Comparison of ENCODE assay signal across 35 cellular contexts in the genomic region with DNA sequence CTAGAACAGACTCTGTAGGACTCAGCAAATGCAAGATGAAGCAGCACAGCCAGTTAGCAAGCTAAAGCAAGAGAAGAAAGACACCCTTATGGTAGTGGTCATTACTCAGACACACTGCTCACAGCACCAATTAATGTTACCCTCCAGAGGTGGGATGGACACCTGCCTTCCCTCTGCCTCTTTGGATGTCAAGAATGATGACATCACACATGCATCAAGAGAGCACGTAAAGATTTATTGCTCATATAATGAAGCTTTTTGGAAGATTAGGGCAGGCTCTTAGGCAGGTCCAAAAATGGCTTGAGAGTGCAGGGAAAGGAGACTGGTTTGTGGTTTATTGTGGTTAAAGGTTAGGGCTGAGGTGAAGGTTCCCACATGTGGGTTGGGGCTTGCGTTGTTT.
"Had no signal": no experiment of that assay in that cellular context is flagged by ENCODE, and none has a peak within 500 bp of the region (broad histone marks: within the 10 kb centered on the region; RNA-seq: fewer than 3 reads in every experiment).

No MANE protein-coding gene starts in this region.

- H3K9me3 ChIP-seq: adrenal gland, body of pancreas, breast epithelium had no signal

- H3K36me3 ChIP-seq: adrenal gland, brain microvascular endothelial cell, breast epithelium, cardiac muscle cell had no signal

- H3K4me3 ChIP-seq: adrenal gland, body of pancreas, breast epithelium, cardiac muscle cell had no signal

- H3K4me1 ChIP-seq: adrenal gland, body of pancreas, breast epithelium had no signal

- ATAC-seq: activated CD8-positive, alpha-beta T cell treated with anti-CD3 and anti-CD28 coated beads for 36 hours; activated naive CD4-positive, alpha-beta T cell treated with anti-CD3 and anti-CD28 coated beads, Interleukin-2, amount 50 U/mL, for 72 hours; activated T-cell treated with anti-CD3 and anti-CD28 coated beads, Interleukin-2, amount 50 U/mL, for 4 hours; activated T-cell treated with anti-CD3 and anti-CD28 coated beads, Interleukin-2, amount 50 U/mL, for 72 hours; activated T-helper 17 cell treated with anti-CD3 and anti-CD28 coated beads, Interleukin-2, amount 50 U/mL, for 72 hours; body of pancreas had no signal

- H3K27ac ChIP-seq: adrenal gland, body of pancreas, brain microvascular endothelial cell, breast epithelium, cardiac muscle cell, VCaP had no signal

- DNase-seq: activated B cell treated with CpG ODN at 0.5 μM for 24 hours; activated CD4-positive, alpha-beta memory T cell treated with anti-CD3 and anti-CD28 coated beads for 36 hours; activated CD4-positive, alpha-beta T cell treated with anti-CD3 and anti-CD28 coated beads for 4 hours; activated CD4-positive, alpha-beta T cell treated with anti-CD3 and anti-CD28 coated beads, Interleukin-2, amount 10 ng/mL, durations not matched to agents 24 days and 14 days; activated CD4-positive, alpha-beta T cell treated with anti-CD3 and anti-CD28 coated beads, Interleukin-2, amount 50 U/mL, for 1 hour; activated CD4-positive, alpha-beta T cell treated with anti-CD3 and anti-CD28 coated beads, Interleukin-2, amount 50 U/mL, for 4 hours; activated CD4-positive, CD25-positive, alpha-beta regulatory T cell treated with anti-CD3 and anti-CD28 coated beads, Interleukin-2, amount 50 U/mL, for 72 hours; activated CD8-positive, alpha-beta memory T cell treated with anti-CD3 and anti-CD28 coated beads, Interleukin-2, amount 50 U/mL, for 4 hours; activated CD8-positive, alpha-beta T cell treated with anti-CD3 and anti-CD28 coated beads for 36 hours; activated effector memory CD4-positive, alpha-beta T cell treated with anti-CD3 and anti-CD28 coated beads, Interleukin-2, amount 50 U/mL, for 16 hours; activated gamma-delta T cell treated with Interleukin-2 at 50 U/mL for 16 hours; activated naive CD4-positive, alpha-beta T cell; activated naive CD4-positive, alpha-beta T cell treated with anti-CD3 and anti-CD28 coated beads for 36 hours; activated naive CD4-positive, alpha-beta T cell treated with anti-CD3 and anti-CD28 coated beads, Interleukin-2, amount 50 U/mL, for 16 hours; activated naive CD8-positive, alpha-beta T cell treated with anti-CD3 and anti-CD28 coated beads for 36 hours; activated T-cell treated with anti-CD3 and anti-CD28 coated beads for 4 hours; activated T-cell treated with anti-CD3 and anti-CD28 coated beads, Interleukin-2, amount 50 U/mL, for 1 hour; activated T-cell treated with anti-CD3 and anti-CD28 coated beads, Interleukin-2, amount 50 U/mL, for 4 hours; activated T-cell treated with anti-CD3 and anti-CD28 coated beads, Interleukin-2, amount 50 U/mL, for 72 hours; adrenal gland; amniotic stem cell; aorta; body of pancreas; brain microvascular endothelial cell; central memory CD4-positive, alpha-beta T cell; T-helper 1 cell; T-helper 2 cell; T-helper 9 cell had no signal

- H3K27me3 ChIP-seq: body of pancreas, brain microvascular endothelial cell had no signal

- FAIRE-seq: astrocyte, TTC549 had no signal
